ENCODE assay signal across 13 cellular contexts in the genomic region with DNA sequence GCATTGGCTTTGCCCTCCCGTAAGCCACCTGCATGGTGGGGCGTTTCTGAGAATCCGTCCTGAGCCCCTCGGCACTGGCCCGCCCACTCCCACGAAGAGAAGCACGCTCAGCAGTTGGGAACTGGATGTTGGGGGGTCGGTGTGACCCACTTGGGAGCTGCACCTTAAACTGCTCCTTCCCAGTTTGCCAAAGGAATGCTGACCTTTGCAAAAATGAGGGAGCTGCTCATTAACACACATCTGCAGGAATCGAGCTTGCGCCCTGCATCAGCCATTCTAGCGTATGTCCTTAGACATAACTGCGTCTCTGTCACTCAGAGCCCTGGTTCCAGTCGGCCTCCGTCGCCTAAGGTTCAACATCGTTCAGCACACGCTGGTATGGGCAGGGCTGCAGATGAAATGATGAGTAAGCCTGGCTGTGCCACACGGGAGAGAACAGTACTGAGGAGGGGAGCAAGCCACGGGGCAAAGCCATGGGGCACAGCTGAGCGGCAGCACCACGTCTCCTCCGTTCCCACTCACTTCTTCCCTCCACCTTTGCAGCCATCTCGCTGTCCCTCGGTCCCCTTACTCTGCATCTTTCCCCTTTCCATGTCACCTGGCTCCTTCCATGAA. TPM values are rescaled to one million over a fixed set of nuclear protein-coding genes. Genes with fewer than 3 reads are reported as not detected.
DNase-seq lines count a peak whose midpoint lies in the region; ATAC-seq and TF ChIP-seq lines count a peak whose summit lies in the region.
"Had no signal": no experiment of that assay in that cellular context is flagged by ENCODE, and none has a peak within 500 bp of the region (broad histone marks: within the 10 kb centered on the region; RNA-seq: fewer than 3 reads in every experiment).

No MANE protein-coding gene starts in this region.

- H3K27me3 Mint-ChIP-seq in activated T-cell treated with anti-CD3 and anti-CD28 coated beads, Interleukin-2, amount 50 U/mL, for 24 hours = peaks cover 36% of the 10 kb centered on the region
- peaks cover 27% of the 10 kb centered on the region for H3K27me3 Mint-ChIP-seq in activated T-cell treated with anti-CD3 and anti-CD28 coated beads, Interleukin-2, amount 50 U/mL, for 4 hours (ENCODE audit: low read depth)
- H3K27me3 Mint-ChIP-seq in activated naive CD8-positive, alpha-beta T cell treated with anti-CD3 and anti-CD28 coated beads, Interleukin-2, amount 50 U/mL, for 24 hours = peaks cover 24% of the 10 kb centered on the region
- H3K27me3 Mint-ChIP-seq in natural killer cell (ENCODE audit: low read depth in 2 of 2) = peaks cover 10 to 15% of the 10 kb centered on the region in 2 donors

- TF ChIP-seq CTCF in natural killer cell (IDR thresholded peaks at IDR 0.05) (no peak), transverse colon (IDR thresholded peaks at IDR 0.05) (no peak), left ventricle myocardium inferior (IDR thresholded peaks at IDR 0.05; ENCODE audit: borderline replicate concordance) (no peak)

- TF ChIP-seq EP300 in transverse colon (IDR thresholded peaks at IDR 0.05; ENCODE audit: low read depth) = no peak

- WGBS in transverse colon (ENCODE audit: low coverage in 1 of 2), 2 donors = 80 to 84% methylated on average over 4 to 24 of the region's 24 CpGs

- H3K27me3 ChIP-seq in transverse colon = peaks cover 22% of the 10 kb centered on the region
- peaks cover 30% of the 10 kb centered on the region for H3K27me3 ChIP-seq in left ventricle myocardium inferior (ENCODE audit: low read depth)
- H3K27me3 ChIP-seq: SJSA1 had no signal

- H3K9me3 ChIP-seq in transverse colon (no peaks in the 10 kb centered on the region), left ventricle myocardium inferior (replicated peaks) (no peaks in the 10 kb centered on the region)
- H3K9me3 ChIP-seq: SJSA1 had no signal

- intact Hi-C loops in natural killer cell (cut with micrococcal nuclease) (no loop called here), transverse colon (cut with DNase I; ENCODE audit: low total_unique reads) (no loop called here), left ventricle myocardium inferior (cut with micrococcal nuclease) (no loop called here)

- H3K36me3 ChIP-seq in transverse colon = no peaks in the 10 kb centered on the region
- no peaks in the 10 kb centered on the region for H3K36me3 ChIP-seq in left ventricle myocardium inferior
- H3K36me3 ChIP-seq: SJSA1 had no signal

- no peak overlapping the region for H3K4me3 ChIP-seq in transverse colon
- H3K4me3 ChIP-seq in left ventricle myocardium inferior = no peak overlapping the region
- H3K4me3 ChIP-seq: SJSA1 had no signal

- H3K27ac Mint-ChIP-seq in activated T-cell treated with anti-CD3 and anti-CD28 coated beads, Interleukin-2, amount 50 U/mL, for 24 hours = peak overlapping the region; percentile 65
- peak overlapping the region; percentile 73 for H3K27ac Mint-ChIP-seq in activated naive CD8-positive, alpha-beta T cell treated with anti-CD3 and anti-CD28 coated beads, Interleukin-2, amount 50 U/mL, for 24 hours
- H3K27ac Mint-ChIP-seq in natural killer cell = peak overlapping the region; percentile 53 to 80
- H3K27ac Mint-ChIP-seq: activated naive CD4-positive, alpha-beta T cell treated with anti-CD3 and anti-CD28 coated beads, Interleukin-2, amount 50 U/mL, for 24 hours had no signal

- no peaks in the 10 kb centered on the region for H3K9me3 Mint-ChIP-seq in activated T-cell treated with anti-CD3 and anti-CD28 coated beads, Interleukin-2, amount 50 U/mL, for 24 hours
- no peaks in the 10 kb centered on the region for H3K9me3 Mint-ChIP-seq in activated T-cell treated with anti-CD3 and anti-CD28 coated beads, Interleukin-2, amount 50 U/mL, for 4 hours
- no peaks in the 10 kb centered on the region for H3K9me3 Mint-ChIP-seq in activated naive CD8-positive, alpha-beta T cell treated with anti-CD3 and anti-CD28 coated beads, Interleukin-2, amount 50 U/mL, for 24 hours
- no peaks in the 10 kb centered on the region for H3K9me3 Mint-ChIP-seq in natural killer cell
- H3K9me3 Mint-ChIP-seq: activated naive CD4-positive, alpha-beta T cell treated with anti-CD3 and anti-CD28 coated beads, Interleukin-2, amount 50 U/mL, for 24 hours had no signal

- DNase-seq in activated T-cell treated with anti-CD3 and anti-CD28 coated beads, Interleukin-2, amount 50 U/mL, for 24 hours = no peak
- DNase-seq in activated T-cell treated with anti-CD3 and anti-CD28 coated beads, Interleukin-2, amount 50 U/mL, for 4 hours = no peak
- no peak for DNase-seq in activated naive CD8-positive, alpha-beta T cell treated with anti-CD3 and anti-CD28 coated beads, Interleukin-2, amount 50 U/mL, for 24 hours
- no peak for DNase-seq in natural killer cell
- no peak for DNase-seq in transverse colon
- no peak for DNase-seq in NCI-H2171 (lab: John Stamatoyannopoulos, UW)
- no peak for DNase-seq in NCI-H82 (lab: John Stamatoyannopoulos, UW)
- DNase-seq in left ventricle myocardium inferior = no peak
- DNase-seq: kidney; stimulated activated naive CD4-positive, alpha-beta T cell treated with Interleukin-2 at 50 U/mL for 16 hours had no signal

- ATAC-seq in activated T-cell treated with anti-CD3 and anti-CD28 coated beads, Interleukin-2, amount 50 U/mL, for 4 hours = no peak
- ATAC-seq in activated naive CD8-positive, alpha-beta T cell treated with anti-CD3 and anti-CD28 coated beads, Interleukin-2, amount 50 U/mL, for 24 hours = no peak
- ATAC-seq in natural killer cell = no peak

- peak overlapping the region in 3 of 4 donors; percentile 50 to 84 (median 63) for H3K27ac ChIP-seq in transverse colon
- no peak overlapping the region for H3K27ac ChIP-seq in left ventricle myocardium inferior (replicated peaks)
- H3K27ac ChIP-seq: HL-60, SJSA1 had no signal

- H3K4me1 ChIP-seq in transverse colon = peaks cover 4 to 23% (median 16%) of the 10 kb centered on the region in 4 donors
- H3K4me1 ChIP-seq in left ventricle myocardium inferior = peaks cover 45% of the 10 kb centered on the region

- H3K4me3 Mint-ChIP-seq in activated T-cell treated with anti-CD3 and anti-CD28 coated beads, Interleukin-2, amount 50 U/mL, for 24 hours = no peak overlapping the region
- no peak overlapping the region for H3K4me3 Mint-ChIP-seq in activated T-cell treated with anti-CD3 and anti-CD28 coated beads, Interleukin-2, amount 50 U/mL, for 4 hours
- H3K4me3 Mint-ChIP-seq in activated naive CD8-positive, alpha-beta T cell treated with anti-CD3 and anti-CD28 coated beads, Interleukin-2, amount 50 U/mL, for 24 hours = peak overlapping the region; percentile 43
- peak overlapping the region; percentile 80 for H3K4me3 Mint-ChIP-seq in natural killer cell
- H3K4me3 Mint-ChIP-seq: activated naive CD4-positive, alpha-beta T cell treated with anti-CD3 and anti-CD28 coated beads, Interleukin-2, amount 50 U/mL, for 24 hours had no signal

- no peak for TF ChIP-seq POLR2A in transverse colon (IDR thresholded peaks at IDR 0.05)

- in situ Hi-C loops in transverse colon (cut with MboI; ENCODE audit: low pct_ligation_motif_present in 1 of 4, low pct_unique_long_range_greater_than_20kb in 1 of 4, low sequenced_read_pairs in 3 of 4) = no loop called here

- H3K36me3 Mint-ChIP-seq in activated T-cell treated with anti-CD3 and anti-CD28 coated beads, Interleukin-2, amount 50 U/mL, for 24 hours (ENCODE audit: low read depth) = peaks cover 5% of the 10 kb centered on the region
- H3K36me3 Mint-ChIP-seq in activated T-cell treated with anti-CD3 and anti-CD28 coated beads, Interleukin-2, amount 50 U/mL, for 4 hours (ENCODE audit: insufficient read depth) = no peaks in the 10 kb centered on the region
- H3K36me3 Mint-ChIP-seq in activated naive CD8-positive, alpha-beta T cell treated with anti-CD3 and anti-CD28 coated beads, Interleukin-2, amount 50 U/mL, for 24 hours (ENCODE audit: low read depth) = peaks cover 4% of the 10 kb centered on the region
- no peaks in the 10 kb centered on the region for H3K36me3 Mint-ChIP-seq in natural killer cell
- H3K36me3 Mint-ChIP-seq: activated naive CD4-positive, alpha-beta T cell treated with anti-CD3 and anti-CD28 coated beads, Interleukin-2, amount 50 U/mL, for 24 hours had no signal

- peaks cover 63% of the 10 kb centered on the region for H3K4me1 Mint-ChIP-seq in activated T-cell treated with anti-CD3 and anti-CD28 coated beads, Interleukin-2, amount 50 U/mL, for 24 hours (ENCODE audit: low read depth)
- peaks cover 32% of the 10 kb centered on the region for H3K4me1 Mint-ChIP-seq in activated T-cell treated with anti-CD3 and anti-CD28 coated beads, Interleukin-2, amount 50 U/mL, for 4 hours (ENCODE audit: low read depth)
- H3K4me1 Mint-ChIP-seq in activated naive CD8-positive, alpha-beta T cell treated with anti-CD3 and anti-CD28 coated beads, Interleukin-2, amount 50 U/mL, for 24 hours = peaks cover 72% of the 10 kb centered on the region
- H3K4me1 Mint-ChIP-seq in natural killer cell = peaks cover 33 to 40% of the 10 kb centered on the region in 2 donors

RNA-seq across cellular contexts. Expression of a gene that starts 28.8 kb away (rescaled TPM):
- 10 to 100 TPM; 23.8 to 27.5 (median 24.1) TPM for total RNA-seq in activated T-cell treated with anti-CD3 and anti-CD28 coated beads, Interleukin-2, amount 50 U/mL, for 4 hours
- total RNA-seq in natural killer cell (1 to 10 TPM; 1.4 to 2.4 (median 1.5) TPM), transverse colon (10 to 100 TPM; 11.9 to 66.5 (median 25.9) TPM), left ventricle myocardium inferior (6.1 TPM)

Comparison
In these comparisons a context has a peak if more than half of its experiments do, and no peak if none do; other contexts are left out.
1. H3K4me3 Mint-ChIP-seq: peak in activated naive CD8-positive, alpha-beta T cell treated with anti-CD3 and anti-CD28 coated beads, Interleukin-2, amount 50 U/mL, for 24 hours (single experiment) and natural killer cell (single experiment); none in activated T-cell treated with anti-CD3 and anti-CD28 coated beads, Interleukin-2, amount 50 U/mL, for 24 hours (single experiment) and activated T-cell treated with anti-CD3 and anti-CD28 coated beads, Interleukin-2, amount 50 U/mL, for 4 hours (single experiment).
2. Peak in every context shown above with its lines, with median percentiles within 50 percentile points of each other: H3K27ac Mint-ChIP-seq.